1 cellular context compared by ENCODE assay signal in the genomic region with DNA sequence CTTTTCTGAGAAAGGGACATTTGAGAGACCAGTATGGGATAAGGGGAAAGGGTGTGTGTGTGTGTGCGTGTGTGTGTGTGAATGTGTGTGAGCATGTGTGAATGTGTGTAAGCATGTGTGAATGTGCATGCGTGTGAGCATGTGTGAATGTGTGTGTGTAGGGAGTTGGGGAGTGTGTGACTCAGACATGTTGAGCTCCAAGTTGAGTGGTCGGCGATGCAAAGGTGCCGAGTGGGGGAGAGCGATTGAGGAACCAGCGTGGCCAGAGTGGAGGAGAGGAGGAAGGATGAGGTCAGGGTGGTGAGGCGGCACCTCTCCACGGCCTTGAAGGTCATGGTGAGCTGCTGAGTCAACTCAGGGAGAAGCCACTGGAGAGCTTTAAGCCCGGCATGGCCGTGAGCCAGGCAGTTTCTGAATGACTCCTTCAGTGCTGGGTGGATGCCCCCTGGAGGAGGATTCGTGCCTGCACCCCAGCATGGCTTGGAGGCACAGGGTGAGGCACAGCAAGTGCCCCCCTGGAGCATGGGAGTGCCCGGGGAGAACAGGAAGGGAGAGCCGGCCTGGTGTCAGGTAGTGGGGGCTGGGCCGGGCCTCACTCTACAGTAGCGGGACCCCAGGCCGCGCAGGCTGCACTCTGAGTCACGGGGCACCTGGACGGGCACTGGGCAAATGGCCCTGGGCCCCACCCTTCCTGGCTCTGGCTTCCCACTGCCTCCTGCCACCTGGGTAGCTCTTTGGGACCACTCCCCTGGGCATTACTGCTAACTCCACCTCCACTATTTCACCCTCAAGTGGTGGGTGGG.
TF ChIP-seq lines count a peak whose summit lies in the region.

No MANE protein-coding gene starts in this region.

TF ChIP-seq in IMR-90, 13 proteins besides CTCF, POLR2A, EP300 and RAD21:
- TF ChIP-seq RFX5 (IDR thresholded peaks at IDR 0.05; ENCODE audit: low read depth, low read length) = no peak
- peak; percentile 63 for TF ChIP-seq SMC3 (IDR thresholded peaks at IDR 0.05; ENCODE audit: low read depth, low read length)
- 0 out of 2 replicates have a peak, but pooled peaks have one; percentile 5 for TF ChIP-seq MAFK (IDR thresholded peaks at IDR 0.05; ENCODE audit: low read depth, low read length)
- 0 out of 2 replicates have a peak, but pooled peaks have one; percentile 34 for TF ChIP-seq MAZ (IDR thresholded peaks at IDR 0.05; ENCODE audit: borderline replicate concordance, low read depth, low read length)
